21 cellular contexts compared by ENCODE assay signal in genomic region chr7:25707733-25708132, GRCh38.
A peak's percentile ranks its signal among the peaks of the same experiment; 100 is the strongest.
DNase-seq lines count a peak whose midpoint lies in the region; TF ChIP-seq lines count a peak whose summit lies in the region.
"Had no signal": no experiment of that assay in that cellular context is flagged by ENCODE, and none has a peak within 500 bp of the region (broad histone marks: within the 10 kb centered on the region; RNA-seq: fewer than 3 reads in every experiment).

No MANE protein-coding gene starts in this region.

- TF ChIP-seq POLR2A in uterus (IDR thresholded peaks at IDR 0.05) (no peak), breast epithelium (IDR thresholded peaks at IDR 0.05) (no peak)

- intact Hi-C loops in left ventricle myocardium inferior (cut with micrococcal nuclease) = no loop called here
- intact Hi-C loops in cardiac septum (cut with DNase I) = no loop called here
- intact Hi-C loops in uterus (cut with DNase I; ENCODE audit: low total_unique reads) = no loop called here
- intact Hi-C loops in breast epithelium (cut with DNase I; ENCODE audit: low total_unique reads) = no loop called here

- TF ChIP-seq CTCF in left ventricle myocardium inferior (IDR thresholded peaks at IDR 0.05; ENCODE audit: borderline replicate concordance) (no peak), brain microvascular endothelial cell (IDR thresholded peaks at IDR 0.05; ENCODE audit: low read depth, low read length, missing control alignments) (no peak), uterus (IDR thresholded peaks at IDR 0.05) (no peak), breast epithelium (IDR thresholded peaks at IDR 0.05) (no peak)

- H3K27me3 ChIP-seq in left ventricle myocardium inferior (ENCODE audit: low read depth) (no peaks in the 10 kb centered on the region), brain microvascular endothelial cell (replicated peaks) (no peaks in the 10 kb centered on the region), uterus (no peaks in the 10 kb centered on the region), breast epithelium (no peaks in the 10 kb centered on the region)
- H3K27me3 ChIP-seq: MG63, upper lobe of left lung had no signal

- in situ Hi-C loops in brain microvascular endothelial cell (cut with HindIII; ENCODE audit: low pct_ligation_motif_present, low sequenced_read_pairs) = no loop called here

- DNase-seq in left ventricle myocardium inferior (no peak), cardiac septum (ENCODE audit: low spot score) (no peak), brain microvascular endothelial cell (peak; percentile 63), kidney tubule cell (ENCODE audit: low spot score) (peak; percentile 34), uterus (no peak), NK-92 (lab: John Stamatoyannopoulos, UW; ENCODE audit: unreplicated experiment) (no peak), NCI-H2227 treated with DMSO at 0.1 percent for 48 hours (lab: John Stamatoyannopoulos, UW) (no peak), breast epithelium (ENCODE audit: low spot score in 2 of 2) (no peak)
- DNase-seq: activated CD8-positive, alpha-beta memory T cell treated with anti-CD3 and anti-CD28 coated beads for 24 hours; activated naive CD4-positive, alpha-beta T cell treated with Interleukin-2 at 50 U/mL for 16 hours; activated T-cell treated with anti-CD3 and anti-CD28 coated beads, Interleukin-2, amount 50 U/mL, for 4 hours; amniotic stem cell; central memory CD4-positive, alpha-beta T cell; hypothalamus; MG63; NCI-H226; NCI-H774; PC-3; SHP77 treated with DMSO at 0.1 percent for 48 hours; upper lobe of left lung had no signal

- no peaks in the 10 kb centered on the region for H3K36me3 ChIP-seq in left ventricle myocardium inferior
- H3K36me3 ChIP-seq in brain microvascular endothelial cell (replicated peaks) = no peaks in the 10 kb centered on the region
- no peaks in the 10 kb centered on the region for H3K36me3 ChIP-seq in uterus
- H3K36me3 ChIP-seq in breast epithelium = no peaks in the 10 kb centered on the region
- H3K36me3 ChIP-seq: MG63, upper lobe of left lung had no signal

- H3K9me3 ChIP-seq in left ventricle myocardium inferior (replicated peaks) = no peaks in the 10 kb centered on the region
- H3K9me3 ChIP-seq in uterus = no peaks in the 10 kb centered on the region
- no peaks in the 10 kb centered on the region for H3K9me3 ChIP-seq in breast epithelium
- H3K9me3 ChIP-seq: MG63, upper lobe of left lung had no signal

- peak overlapping the region; percentile 15 for H3K27ac ChIP-seq in left ventricle myocardium inferior (replicated peaks)
- H3K27ac ChIP-seq in brain microvascular endothelial cell = no peak overlapping the region
- peak overlapping the region; percentile 65 to 79 for H3K27ac ChIP-seq in uterus
- peak overlapping the region in 1 of 2 donors; percentile 33 for H3K27ac ChIP-seq in breast epithelium
- H3K27ac ChIP-seq: foreskin keratinocyte had no signal

- H3K4me3 ChIP-seq in left ventricle myocardium inferior (no peak overlapping the region), brain microvascular endothelial cell (ENCODE audit: low read depth, low read length) (no peak overlapping the region), uterus (no peak overlapping the region), breast epithelium (no peak overlapping the region)
- H3K4me3 ChIP-seq: MG63, upper lobe of left lung had no signal

- H3K4me1 ChIP-seq in left ventricle myocardium inferior = peaks cover 21% of the 10 kb centered on the region
- H3K4me1 ChIP-seq in uterus = peaks cover 0 to 6% of the 10 kb centered on the region in 2 donors
- no peaks in the 10 kb centered on the region for H3K4me1 ChIP-seq in breast epithelium
- H3K4me1 ChIP-seq: foreskin keratinocyte, upper lobe of left lung had no signal

Comparison
In these comparisons a context has a peak if more than half of its experiments do, and no peak if none do; other contexts are left out.
1. DNase-seq: peak in brain microvascular endothelial cell (single experiment) and kidney tubule cell (single experiment); none in left ventricle myocardium inferior (single experiment), cardiac septum (single experiment), uterus (0 of 2), NK-92 (single experiment), NCI-H2227 treated with DMSO at 0.1 percent for 48 hours (single experiment) and breast epithelium (0 of 2).